Comparison of ENCODE assay signal across 7 cellular contexts in genomic region chrX:85865324-85865723, GRCh38.
"Had no signal": no experiment of that assay in that cellular context is flagged by ENCODE, and none has a peak within 500 bp of the region (broad histone marks: within the 10 kb centered on the region; RNA-seq: fewer than 3 reads in every experiment).

No MANE protein-coding gene starts in this region.

- H3K4me2 ChIP-seq: KMS-11 had no signal

- DNase-seq: IMR-90, KBM-7, KG1 had no signal

- FAIRE-seq: HepG2, HTR-8/SVneo had no signal

- H3K9ac ChIP-seq: KMS-11 had no signal

- ATAC-seq: HepG2 had no signal

- H3K27ac ChIP-seq: HL-60, KMS-11 had no signal
